15 cellular contexts compared by ENCODE assay signal in the genomic region with DNA sequence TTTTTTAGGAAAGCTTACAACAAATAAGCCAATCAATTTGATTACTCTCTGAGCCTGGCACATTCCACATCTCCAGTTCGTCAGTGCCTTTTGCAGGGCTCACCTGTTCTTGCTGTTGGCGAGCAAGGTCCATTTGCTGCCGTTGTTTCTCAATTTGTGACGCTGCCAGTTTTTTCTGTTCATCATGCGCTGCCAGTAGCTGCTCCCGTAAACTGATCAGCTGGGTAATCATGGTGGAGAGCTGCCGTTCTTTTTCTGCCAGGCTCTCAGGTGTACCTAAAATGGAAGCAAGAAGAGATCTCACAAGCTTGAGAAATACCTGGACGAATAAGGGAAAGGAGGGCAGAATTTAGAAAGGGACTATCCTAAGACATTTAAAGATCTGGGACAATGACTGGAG.
"Had no signal": no experiment of that assay in that cellular context is flagged by ENCODE, and none has a peak within 500 bp of the region (broad histone marks: within the 10 kb centered on the region; RNA-seq: fewer than 3 reads in every experiment).

No MANE protein-coding gene starts in this region.

- H3K27me3 ChIP-seq: body of pancreas, colonic mucosa, esophagus muscularis mucosa, sigmoid colon had no signal

- H3K4me1 ChIP-seq: colonic mucosa, sigmoid colon had no signal

- ATAC-seq: activated CD8-positive, alpha-beta memory T cell treated with anti-CD3 and anti-CD28 coated beads, Interleukin-2, amount 10 ng/mL, durations not matched to agents 7 days and 5 days; body of pancreas; T-helper 17 cell had no signal

- H3K36me3 ChIP-seq: colonic mucosa, esophagus muscularis mucosa, sigmoid colon, thoracic aorta, WERI-Rb-1 had no signal

- DNase-seq: activated CD4-positive, alpha-beta memory T cell treated with anti-CD3 and anti-CD28 coated beads for 36 hours; activated CD8-positive, alpha-beta memory T cell treated with anti-CD3 and anti-CD28 coated beads, Interleukin-2, amount 10 ng/mL, durations not matched to agents 7 days and 5 days; activated effector memory CD4-positive, alpha-beta T cell treated with anti-CD3 and anti-CD28 coated beads, Interleukin-2, amount 50 U/mL, for 16 hours; activated T-cell treated with anti-CD3 and anti-CD28 coated beads, Interleukin-2, amount 50 U/mL, for 24 hours; central memory CD4-positive, alpha-beta T cell; colonic mucosa; hypothalamus; sigmoid colon; stimulated activated CD4-positive, alpha-beta T cell treated with anti-CD3 and anti-CD28 coated beads, Interleukin-12 subunit alpha, Interleukin-12 subunit beta, amount 100 ng/mL, for 4 hours; stimulated activated CD4-positive, alpha-beta T cell treated with anti-CD3 and anti-CD28 coated beads, Interleukin-2, amount 100 ng/mL, for 24 hours; T-helper 17 cell; WERI-Rb-1 had no signal

- H3K27ac ChIP-seq: body of pancreas, colonic mucosa, esophagus muscularis mucosa, sigmoid colon, thoracic aorta, WERI-Rb-1 had no signal

- H3K4me3 ChIP-seq: body of pancreas, colonic mucosa, esophagus muscularis mucosa, sigmoid colon, thoracic aorta had no signal

- H3K9me3 ChIP-seq: body of pancreas, colonic mucosa, esophagus muscularis mucosa, sigmoid colon, thoracic aorta had no signal
